In genomic region chr12:51357374-51358047, GRCh38 we compare ENCODE assay signal across 1 cellular context.
A peak's percentile ranks its signal among the peaks of the same experiment; 100 is the strongest.
TF ChIP-seq lines count a peak whose summit lies in the region.

No MANE protein-coding gene starts in this region.

TF ChIP-seq in GM12878, 131 proteins besides CTCF, POLR2A, EP300 and RAD21 (continued from another document and continues in another):
- TF ChIP-seq ZBTB11 (CRISPR knock-in tag; IDR thresholded peaks at IDR 0.05) (no peak), HSF1 (IDR thresholded peaks at IDR 0.05; ENCODE audit: low read depth, low read length) (no peak), NFIC (IDR thresholded peaks at IDR 0.05; ENCODE audit: low read depth, low read length) (peak; percentile 62; the same call in 1 of the 2 replicates), MTA3 (IDR thresholded peaks at IDR 0.05; ENCODE audit: borderline replicate concordance, low read length) (peak; percentile 49; the same call in 1 of the 2 replicates), BCLAF1 (IDR thresholded peaks at IDR 0.05) (no peak), TBL1XR1 (IDR thresholded peaks at IDR 0.05; ENCODE audit: low read depth, low read length) (no peak), IKZF2 (IDR thresholded peaks at IDR 0.05) (peak; percentile 79), TAF1 (IDR thresholded peaks at IDR 0.05; ENCODE audit: borderline replicate concordance, low read depth, low read length) (0 out of 2 replicates have a peak, but pooled peaks have one; percentile 26), ZBTB33 (IDR thresholded peaks at IDR 0.05) (0 out of 2 replicates have a peak, but pooled peaks have one; percentile 23), BRCA1 (IDR thresholded peaks at IDR 0.05; ENCODE audit: low read depth, low read length) (no peak), PKNOX1 (IDR thresholded peaks at IDR 0.05) (no peak), NR2F1 (conservative IDR thresholded peaks at IDR 0.05) (0 out of 2 replicates have a peak, but pooled peaks have one; percentile 17), BCL11A (IDR thresholded peaks at IDR 0.05; ENCODE audit: low read depth, low read length) (no peak), PAX5 (IDR thresholded peaks at IDR 0.05; ENCODE audit: borderline replicate concordance, low read depth, low read length) (peak; percentile 47; the same call in 1 of the 2 replicates), CBFB (IDR thresholded peaks at IDR 0.05; ENCODE audit: low read depth) (no peak), TARDBP (IDR thresholded peaks at IDR 0.05; ENCODE audit: borderline replicate concordance) (no peak), ZZZ3 (IDR thresholded peaks at IDR 0.05; ENCODE audit: control insufficient read depth, insufficient read length, low read depth) (no peak), IRF5 (IDR thresholded peaks at IDR 0.05; ENCODE audit: borderline replicate concordance) (no peak), CHD4 (IDR thresholded peaks at IDR 0.05) (no peak), SREBF1 (IDR thresholded peaks at IDR 0.05; ENCODE audit: low read length) (no peak), KDM1A (IDR thresholded peaks at IDR 0.05; ENCODE audit: borderline replicate concordance) (no peak), RBBP5 (conservative IDR thresholded peaks at IDR 0.05) (no peak), ZNF384 (IDR thresholded peaks at IDR 0.05; ENCODE audit: borderline replicate concordance, low read depth, low read length) (no peak), YBX1 (IDR thresholded peaks at IDR 0.05) (no peak), SMC3 (IDR thresholded peaks at IDR 0.05; ENCODE audit: borderline replicate concordance, low read length) (no peak), REST (IDR thresholded peaks at IDR 0.05; ENCODE audit: low read depth, low read length) (no peak), POU2F2 (IDR thresholded peaks at IDR 0.05; ENCODE audit: borderline replicate concordance, low read depth, low read length) (peak; percentile 95), GATAD2B (conservative IDR thresholded peaks at IDR 0.05; ENCODE audit: low read depth) (peak; percentile 70; the same call in 1 of the 2 replicates), CEBPB (IDR thresholded peaks at IDR 0.05; ENCODE audit: borderline replicate concordance in 1 of 2, low read depth in 2 of 2, low read length in 2 of 2) (no peak), KAT2A (conservative IDR thresholded peaks at IDR 0.05; ENCODE audit: control insufficient read depth, low read depth, low read length) (no peak), DPF2 (IDR thresholded peaks at IDR 0.05) (peak; percentile 80), ZBTB40 (IDR thresholded peaks at IDR 0.05; ENCODE audit: borderline replicate concordance) (no peak), CREM (IDR thresholded peaks at IDR 0.05; ENCODE audit: low read depth) (no peak)
